In the genomic region with DNA sequence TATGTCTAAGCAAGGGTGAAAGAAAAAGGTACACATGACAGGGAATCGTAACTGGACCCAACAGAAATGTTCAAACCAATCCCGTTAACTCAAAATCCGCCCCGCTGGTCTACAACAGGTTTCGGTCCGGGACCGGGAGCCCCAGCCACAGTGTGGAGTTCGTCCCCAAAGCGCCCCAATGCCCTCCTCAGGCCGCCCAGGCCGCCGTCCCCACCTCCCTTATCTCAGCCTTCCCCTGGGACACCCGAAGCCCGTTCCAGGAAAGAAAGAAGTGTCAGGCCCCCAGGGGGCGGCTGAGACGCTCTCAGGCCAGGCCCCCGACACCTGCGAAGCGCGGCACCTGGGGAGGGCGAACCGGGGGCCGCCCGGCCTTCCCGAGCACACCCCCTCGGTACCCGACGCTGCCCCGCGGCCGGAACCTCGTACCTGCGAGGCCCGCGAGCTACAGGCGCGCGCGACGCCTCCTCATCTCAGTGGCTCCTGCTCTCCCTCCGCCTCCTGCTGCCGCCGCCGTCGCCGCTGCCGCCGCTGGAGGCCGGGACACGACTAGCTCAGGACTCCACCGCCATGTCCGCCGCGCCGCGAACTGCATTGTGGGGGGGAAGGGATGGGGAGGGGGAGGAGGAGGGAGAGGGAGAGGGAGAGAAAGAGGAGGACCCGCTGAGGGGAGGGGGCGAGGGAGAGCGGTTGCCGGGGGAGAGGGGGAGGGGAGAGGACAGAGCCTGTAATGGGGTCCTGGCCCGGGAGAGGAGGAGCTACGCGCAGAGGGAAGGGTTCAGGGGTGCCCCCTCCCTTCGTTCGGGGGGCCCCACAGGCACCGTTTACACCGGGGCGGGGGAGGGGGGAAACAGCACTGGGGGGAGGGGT, we compare ENCODE assay signal across 1 cellular context.
TF ChIP-seq lines count a peak whose summit lies in the region.

TUT4 (minus strand) TSS at position 588 of the 867 bp plus-strand sequence. CDS start 26,812 bp downstream, outside the sequence.

TF ChIP-seq in K562, 482 proteins besides CTCF, POLR2A, EP300 and RAD21 (continued from another document and continues in another):
- TF ChIP-seq, protein P1, sequence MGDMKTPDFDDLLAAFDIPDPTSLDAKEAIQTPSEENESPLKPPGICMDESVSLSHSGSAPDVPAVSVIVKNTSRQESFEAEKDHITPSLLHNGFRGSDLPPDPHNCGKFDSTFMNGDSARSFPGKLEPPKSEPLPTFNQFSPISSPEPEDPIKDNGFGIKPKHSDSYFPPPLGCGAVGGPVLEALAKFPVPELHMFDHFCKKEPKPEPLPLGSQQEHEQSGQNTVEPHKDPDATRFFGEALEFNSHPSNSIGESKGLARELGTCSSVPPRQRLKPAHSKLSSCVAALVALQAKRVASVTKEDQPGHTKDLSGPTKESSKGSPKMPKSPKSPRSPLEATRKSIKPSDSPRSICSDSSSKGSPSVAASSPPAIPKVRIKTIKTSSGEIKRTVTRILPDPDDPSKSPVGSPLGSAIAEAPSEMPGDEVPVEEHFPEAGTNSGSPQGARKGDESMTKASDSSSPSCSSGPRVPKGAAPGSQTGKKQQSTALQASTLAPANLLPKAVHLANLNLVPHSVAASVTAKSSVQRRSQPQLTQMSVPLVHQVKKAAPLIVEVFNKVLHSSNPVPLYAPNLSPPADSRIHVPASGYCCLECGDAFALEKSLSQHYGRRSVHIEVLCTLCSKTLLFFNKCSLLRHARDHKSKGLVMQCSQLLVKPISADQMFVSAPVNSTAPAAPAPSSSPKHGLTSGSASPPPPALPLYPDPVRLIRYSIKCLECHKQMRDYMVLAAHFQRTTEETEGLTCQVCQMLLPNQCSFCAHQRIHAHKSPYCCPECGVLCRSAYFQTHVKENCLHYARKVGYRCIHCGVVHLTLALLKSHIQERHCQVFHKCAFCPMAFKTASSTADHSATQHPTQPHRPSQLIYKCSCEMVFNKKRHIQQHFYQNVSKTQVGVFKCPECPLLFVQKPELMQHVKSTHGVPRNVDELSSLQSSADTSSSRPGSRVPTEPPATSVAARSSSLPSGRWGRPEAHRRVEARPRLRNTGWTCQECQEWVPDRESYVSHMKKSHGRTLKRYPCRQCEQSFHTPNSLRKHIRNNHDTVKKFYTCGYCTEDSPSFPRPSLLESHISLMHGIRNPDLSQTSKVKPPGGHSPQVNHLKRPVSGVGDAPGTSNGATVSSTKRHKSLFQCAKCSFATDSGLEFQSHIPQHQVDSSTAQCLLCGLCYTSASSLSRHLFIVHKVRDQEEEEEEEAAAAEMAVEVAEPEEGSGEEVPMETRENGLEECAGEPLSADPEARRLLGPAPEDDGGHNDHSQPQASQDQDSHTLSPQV (IDR thresholded peaks at IDR 0.05): peak; percentile 78
- TF ChIP-seq ZNF589 (CRISPR knock-in tag; IDR thresholded peaks at IDR 0.05; ENCODE audit: low read depth): no peak
- TF ChIP-seq, protein P2, sequence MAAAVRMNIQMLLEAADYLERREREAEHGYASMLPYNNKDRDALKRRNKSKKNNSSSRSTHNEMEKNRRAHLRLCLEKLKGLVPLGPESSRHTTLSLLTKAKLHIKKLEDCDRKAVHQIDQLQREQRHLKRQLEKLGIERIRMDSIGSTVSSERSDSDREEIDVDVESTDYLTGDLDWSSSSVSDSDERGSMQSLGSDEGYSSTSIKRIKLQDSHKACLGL (CRISPR knock-in tag; IDR thresholded peaks at IDR 0.05; ENCODE audit: borderline replicate concordance, poor library complexity, severe bottlenecking): no peak
- TF ChIP-seq SETDB1 (IDR thresholded peaks at IDR 0.05; ENCODE audit: low read length): no peak
- TF ChIP-seq ZNF146 (CRISPR knock-in tag; IDR thresholded peaks at IDR 0.05; ENCODE audit: unreplicated experiment): no peak
- TF ChIP-seq ZC3H4 (CRISPR knock-in tag; IDR thresholded peaks at IDR 0.05; ENCODE audit: borderline replicate concordance): no peak; the same call in 1 of the 2 replicates
- TF ChIP-seq SMARCE1 (IDR thresholded peaks at IDR 0.05): no peak
- no peak for TF ChIP-seq ARNT (IDR thresholded peaks at IDR 0.05)
- TF ChIP-seq TFAM (CRISPR knock-in tag; conservative IDR thresholded peaks at IDR 0.05): no peak
- TF ChIP-seq, protein P3, sequence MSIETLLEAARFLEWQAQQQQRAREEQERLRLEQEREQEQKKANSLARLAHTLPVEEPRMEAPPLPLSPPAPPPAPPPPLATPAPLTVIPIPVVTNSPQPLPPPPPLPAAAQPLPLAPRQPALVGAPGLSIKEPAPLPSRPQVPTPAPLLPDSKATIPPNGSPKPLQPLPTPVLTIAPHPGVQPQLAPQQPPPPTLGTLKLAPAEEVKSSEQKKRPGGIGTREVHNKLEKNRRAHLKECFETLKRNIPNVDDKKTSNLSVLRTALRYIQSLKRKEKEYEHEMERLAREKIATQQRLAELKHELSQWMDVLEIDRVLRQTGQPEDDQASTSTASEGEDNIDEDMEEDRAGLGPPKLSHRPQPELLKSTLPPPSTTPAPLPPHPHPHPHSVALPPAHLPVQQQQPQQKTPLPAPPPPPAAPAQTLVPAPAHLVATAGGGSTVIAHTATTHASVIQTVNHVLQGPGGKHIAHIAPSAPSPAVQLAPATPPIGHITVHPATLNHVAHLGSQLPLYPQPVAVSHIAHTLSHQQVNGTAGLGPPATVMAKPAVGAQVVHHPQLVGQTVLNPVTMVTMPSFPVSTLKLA (conservative IDR thresholded peaks at IDR 0.05): peak; percentile 32 to 42; a peak in 2 of 4 replicates
- no peak for TF ChIP-seq SMARCA5 (IDR thresholded peaks at IDR 0.05)
- no peak for TF ChIP-seq ZNF79 (CRISPR knock-in tag; IDR thresholded peaks at IDR 0.05; ENCODE audit: low read depth)
- TF ChIP-seq SMARCB1 (IDR thresholded peaks at IDR 0.05; ENCODE audit: insufficient read length, low read depth): no peak
- TF ChIP-seq GATA2 (CRISPR knock-in tag; IDR thresholded peaks at IDR 0.05): no peak; the same call in 1 of the 2 replicates
- TF ChIP-seq ZNF717 (CRISPR knock-in tag; IDR thresholded peaks at IDR 0.05): no peak
- no peak for TF ChIP-seq MTA2 (IDR thresholded peaks at IDR 0.05; ENCODE audit: low read depth)
- TF ChIP-seq XRCC4 (IDR thresholded peaks at IDR 0.05; ENCODE audit: extremely low read depth, insufficient read depth, insufficient read length): no peak
- TF ChIP-seq, protein P4, sequence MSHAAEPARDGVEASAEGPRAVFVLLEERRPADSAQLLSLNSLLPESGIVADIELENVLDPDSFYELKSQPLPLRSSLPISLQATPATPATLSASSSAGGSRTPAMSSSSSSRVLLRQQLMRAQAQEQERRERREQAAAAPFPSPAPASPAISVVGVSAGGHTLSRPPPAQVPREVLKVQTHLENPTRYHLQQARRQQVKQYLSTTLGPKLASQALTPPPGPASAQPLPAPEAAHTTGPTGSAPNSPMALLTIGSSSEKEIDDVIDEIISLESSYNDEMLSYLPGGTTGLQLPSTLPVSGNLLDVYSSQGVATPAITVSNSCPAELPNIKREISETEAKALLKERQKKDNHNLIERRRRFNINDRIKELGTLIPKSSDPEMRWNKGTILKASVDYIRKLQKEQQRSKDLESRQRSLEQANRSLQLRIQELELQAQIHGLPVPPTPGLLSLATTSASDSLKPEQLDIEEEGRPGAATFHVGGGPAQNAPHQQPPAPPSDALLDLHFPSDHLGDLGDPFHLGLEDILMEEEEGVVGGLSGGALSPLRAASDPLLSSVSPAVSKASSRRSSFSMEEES (CRISPR knock-in tag; IDR thresholded peaks at IDR 0.05): no peak
- TF ChIP-seq HMG20A (CRISPR knock-in tag; conservative IDR thresholded peaks at IDR 0.05): no peak
- TF ChIP-seq KDM2B (CRISPR knock-in tag; IDR thresholded peaks at IDR 0.05): no peak
- peak; percentile 87 for TF ChIP-seq GATAD2A (IDR thresholded peaks at IDR 0.05)
- TF ChIP-seq KAT2B (IDR thresholded peaks at IDR 0.05; ENCODE audit: low read depth, low read length): no peak
- TF ChIP-seq ZNF644 (tag; IDR thresholded peaks at IDR 0.05; ENCODE audit: low read depth): peak; percentile 86
- TF ChIP-seq TAF15 (IDR thresholded peaks at IDR 0.05; ENCODE audit: low read depth, low read length): no peak
- TF ChIP-seq TARDBP (IDR thresholded peaks at IDR 0.05): 0 out of 2 replicates have a peak, but pooled peaks have one; percentile 19
- peak; percentile 86 for TF ChIP-seq RB1 (IDR thresholded peaks at IDR 0.05; ENCODE audit: low read depth)
- TF ChIP-seq PTBP1 (IDR thresholded peaks at IDR 0.05; ENCODE audit: low read depth, low read length): no peak
- no peak for TF ChIP-seq NR2C1 (IDR thresholded peaks at IDR 0.05)
- peak; percentile 35; the same call in 1 of the 2 replicates for TF ChIP-seq NR2C1 (tag; IDR thresholded peaks at IDR 0.05)
- TF ChIP-seq IFI16 (CRISPR knock-in tag; IDR thresholded peaks at IDR 0.05): no peak
- TF ChIP-seq ZNF609 (CRISPR knock-in tag; IDR thresholded peaks at IDR 0.05; ENCODE audit: borderline replicate concordance): no peak
- peak; percentile 22 for TF ChIP-seq HNRNPLL (IDR thresholded peaks at IDR 0.05; ENCODE audit: low read depth, low read length, poor library complexity, severe bottlenecking)
- 0 out of 2 replicates have a peak, but pooled peaks have one; percentile 31 for TF ChIP-seq ARID2 (IDR thresholded peaks at IDR 0.05)
- TF ChIP-seq RBM14 (IDR thresholded peaks at IDR 0.05; ENCODE audit: borderline replicate concordance, insufficient read depth, low read depth, low read length): peak; percentile 95; the same call in 1 of the 2 replicates
- TF ChIP-seq HNRNPL (IDR thresholded peaks at IDR 0.05; ENCODE audit: low read depth, low read length): peak; percentile 50; the same call in 1 of the 2 replicates
- TF ChIP-seq HMBOX1 (IDR thresholded peaks at IDR 0.05): peak; percentile 4; the same call in 1 of the 2 replicates
- no peak; a peak in 1 of 4 replicates for TF ChIP-seq MLX (CRISPR knock-in tag; conservative IDR thresholded peaks at IDR 0.05)
- peak; percentile 93 for TF ChIP-seq POLR2G (IDR thresholded peaks at IDR 0.05; ENCODE audit: low read depth, low read length)
- no peak; the same call in 1 of the 2 replicates for TF ChIP-seq NR1H2 (CRISPR knock-in tag; IDR thresholded peaks at IDR 0.05)
